ENCODE assay signal across 34 cellular contexts in genomic region chr12:20250761-20251160, GRCh38.
"Had no signal": no experiment of that assay in that cellular context is flagged by ENCODE, and none has a peak within 500 bp of the region (broad histone marks: within the 10 kb centered on the region; RNA-seq: fewer than 3 reads in every experiment).

No MANE protein-coding gene starts in this region.

- DNase-seq: Karpas-422, Kasumi-1, MG63, MM.1S, MV-4-11, NCI-H1048, NCI-H1092, NCI-H1092 treated with DMSO at 0.1 percent for 48 hours, NCI-H1105, NCI-H1105 treated with DMSO at 0.1 percent for 48 hours, NCI-H1417, NCI-H1417 treated with DMSO at 0.1 percent for 48 hours, NCI-H1436, NCI-H1436 treated with DMSO at 0.1 percent for 48 hours, NCI-H146, NCI-H1694, NCI-H1694 treated with DMSO at 0.1 percent for 48 hours, NCI-H187, NCI-H187 treated with DMSO at 0.1 percent for 48 hours, NCI-H1930, NCI-H2029, NCI-H2029 treated with DMSO at 0.1 percent for 48 hours, NCI-H2081, NCI-H2081 treated with DMSO at 0.1 percent for 48 hours, NCI-H2107, NCI-H2171, NCI-H2171 treated with DMSO at 0.1 percent for 48 hours, NCI-H2227 treated with DMSO at 0.1 percent for 48 hours, NCI-H226, NCI-H345, NCI-H446, NCI-H446 treated with DMSO at 0.1 percent for 48 hours, NCI-H510A, NCI-H510A treated with DMSO at 0.1 percent for 48 hours had no signal

- H3K4me3 ChIP-seq: MG63 had no signal
